In the genomic region with DNA sequence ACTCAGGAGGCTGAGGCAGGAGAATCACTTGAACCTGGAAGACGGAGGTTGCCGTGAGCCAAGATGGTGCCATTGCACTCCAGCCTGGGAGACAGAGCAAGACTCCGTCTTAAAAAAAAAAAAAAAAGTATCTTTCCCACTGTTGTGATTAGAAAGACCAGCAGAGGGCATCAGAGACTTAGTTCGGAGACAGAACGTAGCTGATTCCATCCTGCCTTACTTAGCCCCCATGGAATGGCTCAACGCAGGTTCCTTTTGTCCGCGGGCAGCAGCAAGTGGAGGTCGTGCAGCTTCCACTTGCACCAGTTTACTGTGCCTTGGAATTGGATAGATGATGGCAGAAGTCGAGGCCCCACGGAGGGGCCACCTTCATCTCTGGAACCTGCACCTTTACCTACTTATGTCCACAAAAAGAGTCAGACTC, we compare ENCODE assay signal across 8 cellular contexts. TPM values are rescaled to one million over a fixed set of nuclear protein-coding genes. Genes with fewer than 3 reads are reported as not detected.
A peak's percentile ranks its signal among the peaks of the same experiment; 100 is the strongest.
DNase-seq lines count a peak whose midpoint lies in the region; ATAC-seq and TF ChIP-seq lines count a peak whose summit lies in the region.

No MANE protein-coding gene starts in this region.

- peak; percentile 85 to 86 for ATAC-seq in activated naive CD4-positive, alpha-beta T cell treated with anti-CD3 and anti-CD28 coated beads, Interleukin-2, amount 50 U/mL, for 72 hours
- ATAC-seq in GM21723 (IDR thresholded peaks at IDR 0.05; ENCODE audit: unreplicated experiment) (no peak), GM19452 (IDR thresholded peaks at IDR 0.05; ENCODE audit: unreplicated experiment) (no peak)

- TF ChIP-seq RAD21 in Ishikawa (IDR thresholded peaks at IDR 0.05; ENCODE audit: low read depth), result peak; percentile 80

- peak; percentile 60 for TF ChIP-seq CTCF in cardiac muscle cell (IDR thresholded peaks at IDR 0.05; ENCODE audit: low read depth, low read length)
- peak; percentile 12 to 83 (median 55) for TF ChIP-seq CTCF in prostate gland (IDR thresholded peaks at IDR 0.05)

- TF ChIP-seq EP300 in Ishikawa (IDR thresholded peaks at IDR 0.05; ENCODE audit: borderline replicate concordance), result no peak

- H3K9me3 Mint-ChIP-seq in activated naive CD4-positive, alpha-beta T cell treated with anti-CD3 and anti-CD28 coated beads, Interleukin-2, amount 50 U/mL, for 72 hours, result no peaks in the 10 kb centered on the region

- intact Hi-C loops in prostate gland (cut with DNase I), result loop anchor here (5.0 to 10.0 kb wide), 3 partner anchors 91 to 266 kb away; no protein-coding TSS in a partner anchor

- H3K9me3 ChIP-seq in cardiac muscle cell (ENCODE audit: low read depth) (no peaks in the 10 kb centered on the region), prostate gland (no peaks in the 10 kb centered on the region)

- H3K4me3 ChIP-seq in cardiac muscle cell, result no peak overlapping the region
- H3K4me3 ChIP-seq in prostate gland, result no peak overlapping the region

- H3K4me1 ChIP-seq in cardiac muscle cell (ENCODE audit: low read depth), result peaks cover 9% of the 10 kb centered on the region
- H3K4me1 ChIP-seq in prostate gland (replicated peaks), result no peaks in the 10 kb centered on the region

- H3K36me3 Mint-ChIP-seq in activated naive CD4-positive, alpha-beta T cell treated with anti-CD3 and anti-CD28 coated beads, Interleukin-2, amount 50 U/mL, for 72 hours, result no peaks in the 10 kb centered on the region

- H3K27ac Mint-ChIP-seq in activated naive CD4-positive, alpha-beta T cell treated with anti-CD3 and anti-CD28 coated beads, Interleukin-2, amount 50 U/mL, for 72 hours, result no peak overlapping the region

- H3K27me3 ChIP-seq in cardiac muscle cell (no peaks in the 10 kb centered on the region), prostate gland (replicated peaks; ENCODE audit: insufficient read depth) (no peaks in the 10 kb centered on the region)

- 3% methylated on average over 11 of the region's 11 CpGs for WGBS in prostate gland

- H3K27ac ChIP-seq in cardiac muscle cell (no peak overlapping the region), prostate gland (peak overlapping the region; percentile 3 to 47)

- H3K36me3 ChIP-seq in cardiac muscle cell, result no peaks in the 10 kb centered on the region
- no peaks in the 10 kb centered on the region for H3K36me3 ChIP-seq in prostate gland

- DNase-seq in DMS153 treated with DMSO at 0.1 percent for 48 hours (lab: John Stamatoyannopoulos, UW; ENCODE audit: unreplicated experiment), result peak; percentile 79
- DNase-seq in NOMO-1 (lab: John Stamatoyannopoulos, UW; ENCODE audit: unreplicated experiment in 2 of 2), result peak; percentile 37 to 77
- DNase-seq in activated naive CD4-positive, alpha-beta T cell treated with anti-CD3 and anti-CD28 coated beads, Interleukin-2, amount 50 U/mL, for 72 hours (ENCODE audit: low spot score in 2 of 2), result peak in 1 of 2 donors; percentile 60
- DNase-seq in cardiac muscle cell (ENCODE audit: low read depth in 1 of 2, low spot score in 1 of 2), result peak; percentile 87 to 92
- peak; percentile 64 for DNase-seq in prostate gland (ENCODE audit: low spot score)

- TF ChIP-seq POLR2A in prostate gland (IDR thresholded peaks at IDR 0.05), result no peak

TF ChIP-seq in Ishikawa, 13 proteins besides CTCF, POLR2A, EP300 and RAD21:
- TF ChIP-seq CREB1 (IDR thresholded peaks at IDR 0.05; ENCODE audit: low read depth) (no peak), NFIC (IDR thresholded peaks at IDR 0.05) (no peak), YY1 (IDR thresholded peaks at IDR 0.05; ENCODE audit: low read depth) (no peak), TCF12 (IDR thresholded peaks at IDR 0.05; ENCODE audit: low read depth) (no peak), TAF1 (IDR thresholded peaks at IDR 0.05; ENCODE audit: low read depth) (no peak)
- TF ChIP-seq, protein P1, sequence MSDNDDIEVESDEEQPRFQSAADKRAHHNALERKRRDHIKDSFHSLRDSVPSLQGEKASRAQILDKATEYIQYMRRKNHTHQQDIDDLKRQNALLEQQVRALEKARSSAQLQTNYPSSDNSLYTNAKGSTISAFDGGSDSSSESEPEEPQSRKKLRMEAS (IDR thresholded peaks at IDR 0.05), result no peak

RNA-seq across cellular contexts. Expression of a gene that starts 8.1 kb away (rescaled TPM):
- 10 to 100 TPM; 17.2 to 24.1 TPM for total RNA-seq in activated naive CD4-positive, alpha-beta T cell treated with anti-CD3 and anti-CD28 coated beads, Interleukin-2, amount 50 U/mL, for 72 hours
- total RNA-seq in cardiac muscle cell (52.2 and 54.5 TPM in 2 replicates), prostate gland (10 to 100 TPM; 34.9 to 47.9 TPM)
- polyA plus RNA-seq in cardiac muscle cell, result 31.3 and 41.7 TPM in 2 replicates

RNA-seq across cellular contexts. Expression of a gene that starts 8.2 kb away (rescaled TPM):
- total RNA-seq in activated naive CD4-positive, alpha-beta T cell treated with anti-CD3 and anti-CD28 coated beads, Interleukin-2, amount 50 U/mL, for 72 hours, result 10 to 100 TPM; 27.1 to 45.7 TPM
- total RNA-seq in cardiac muscle cell, result 67.2 and 69.9 TPM in 2 replicates
- 32.9 and 38.9 TPM in 2 replicates for polyA plus RNA-seq in cardiac muscle cell
- 10 to 100 TPM; 84.8 to 87.1 TPM for total RNA-seq in prostate gland

RNA-seq across cellular contexts. Expression of a gene that starts 24.2 kb away (rescaled TPM):
- 10 to 100 TPM; 86.8 to 99.4 TPM for total RNA-seq in activated naive CD4-positive, alpha-beta T cell treated with anti-CD3 and anti-CD28 coated beads, Interleukin-2, amount 50 U/mL, for 72 hours
- total RNA-seq in cardiac muscle cell (135 and 212 TPM in 2 replicates), prostate gland (100 to 1,000 TPM in 1 of 2 donors, 10 to 100 TPM in 1; 98.5 to 152 TPM)
- 178 and 181 TPM in 2 replicates for polyA plus RNA-seq in cardiac muscle cell

Comparison
In these comparisons a context has a peak if more than half of its experiments do, and no peak if none do; other contexts are left out.
1. ATAC-seq: peak in activated naive CD4-positive, alpha-beta T cell treated with anti-CD3 and anti-CD28 coated beads, Interleukin-2, amount 50 U/mL, for 72 hours (2 of 2); none in GM21723 (single experiment) and GM19452 (single experiment).